In genomic region chr11:127843483-127844396, GRCh38 we compare ENCODE assay signal across 9 cellular contexts.
DNase-seq lines count a peak whose midpoint lies in the region; ATAC-seq and TF ChIP-seq lines count a peak whose summit lies in the region.
"Had no signal": no experiment of that assay in that cellular context is flagged by ENCODE, and none has a peak within 500 bp of the region (broad histone marks: within the 10 kb centered on the region; RNA-seq: fewer than 3 reads in every experiment).

No MANE protein-coding gene starts in this region.

- no peak overlapping the region for H3K9ac ChIP-seq in MM.1S (ENCODE audit: low read length)

- no peak overlapping the region for H3K27ac ChIP-seq in MM.1S (ENCODE audit: low read length)
- H3K27ac ChIP-seq in vagina = no peak overlapping the region

- H3K9me3 ChIP-seq in MM.1S (replicated peaks; ENCODE audit: insufficient read depth, low read length) (no peaks in the 10 kb centered on the region), vagina (no peaks in the 10 kb centered on the region)

- TF ChIP-seq CTCF in MM.1S (IDR thresholded peaks at IDR 0.05; ENCODE audit: low read length) = peak; percentile 81
- no peak for TF ChIP-seq CTCF in vagina (IDR thresholded peaks at IDR 0.05)

- no peaks in the 10 kb centered on the region for H3F3A ChIP-seq in MM.1S (ENCODE audit: insufficient read depth, low read length)

- H2AFZ ChIP-seq in MM.1S (ENCODE audit: low read length) = no peak overlapping the region

- H3K4me2 ChIP-seq in MM.1S (ENCODE audit: low read depth, low read length) = no peak overlapping the region

- H3K9me2 ChIP-seq in MM.1S (replicated peaks; ENCODE audit: insufficient read depth, low read length) = no peaks in the 10 kb centered on the region

- no peaks in the 10 kb centered on the region for H3K36me3 ChIP-seq in MM.1S (replicated peaks; ENCODE audit: insufficient read depth, low read length)
- H3K36me3 ChIP-seq in vagina = no peaks in the 10 kb centered on the region

- no peaks in the 10 kb centered on the region for H3K79me2 ChIP-seq in MM.1S (ENCODE audit: low read length)

- H3K27me3 ChIP-seq in MM.1S (replicated peaks; ENCODE audit: insufficient read depth, low read length) = no peaks in the 10 kb centered on the region
- no peaks in the 10 kb centered on the region for H3K27me3 ChIP-seq in vagina

- TF ChIP-seq POLR2A in vagina (IDR thresholded peaks at IDR 0.05) = no peak

- no peak overlapping the region for H3K4me3 ChIP-seq in MM.1S (ENCODE audit: low read length)
- no peak overlapping the region for H3K4me3 ChIP-seq in vagina

- H3K4me1 ChIP-seq in MM.1S (ENCODE audit: low read length) (no peaks in the 10 kb centered on the region), vagina (no peaks in the 10 kb centered on the region)

- DNase-seq in DMS153 (lab: John Stamatoyannopoulos, UW) = peak; percentile 64
- DNase-seq in MM.1S = peak; percentile 78
- peak; percentile 12 for DNase-seq in T follicular helper cell (ENCODE audit: low read depth)
- peak in 47 of 56 donors; percentile 1 to 83 (median 33) for DNase-seq in amygdala (lab: John Stamatoyannopoulos, UW)
- DNase-seq in iPS DF 4.7 (ENCODE audit: extremely low read depth, low spot score) = peak; percentile 66
- peak; percentile 64 for DNase-seq in stimulated activated CD4-positive, alpha-beta T cell treated with anti-CD3 and anti-CD28 coated beads, Interleukin-12 subunit alpha, Interleukin-12 subunit beta, amount 100 ng/mL, for 4 hours
- DNase-seq in vagina (ENCODE audit: extremely low spot score in 2 of 2) = no peak
- DNase-seq: activated B cell treated with CpG ODN at 0.5 μM for 24 hours had no signal

- ATAC-seq in GM21576 (IDR thresholded peaks at IDR 0.05; ENCODE audit: unreplicated experiment) = peak; percentile 75

- H4K20me1 ChIP-seq in MM.1S (ENCODE audit: insufficient read depth, low read length) = no peaks in the 10 kb centered on the region

- intact Hi-C loops in vagina (cut with DNase I) = no loop called here

Comparison
In these comparisons a context has a peak if more than half of its experiments do, and no peak if none do; other contexts are left out.
1. DNase-seq: peak in DMS153 (single experiment), MM.1S (single experiment), T follicular helper cell (single experiment), amygdala (47 of 56), iPS DF 4.7 (single experiment) and stimulated activated CD4-positive, alpha-beta T cell treated with anti-CD3 and anti-CD28 coated beads, Interleukin-12 subunit alpha, Interleukin-12 subunit beta, amount 100 ng/mL, for 4 hours (single experiment); none in vagina (0 of 2).